In genomic region chr15:51126842-51127241, GRCh38 we compare ENCODE assay signal across 15 cellular contexts. TPM values are rescaled to one million over a fixed set of nuclear protein-coding genes. Genes with fewer than 3 reads are reported as not detected.
"Had no signal": no experiment of that assay in that cellular context is flagged by ENCODE, and none has a peak within 500 bp of the region (broad histone marks: within the 10 kb centered on the region; RNA-seq: fewer than 3 reads in every experiment).

No MANE protein-coding gene starts in this region.

- H3K27ac Mint-ChIP-seq: activated CD4-positive, alpha-beta memory T cell treated with anti-CD3 and anti-CD28 coated beads for 36 hours; activated CD4-positive, alpha-beta T cell treated with anti-CD3 and anti-CD28 coated beads for 36 hours had no signal

- H3K36me3 ChIP-seq: cardiac muscle cell, gastrocnemius medialis, heart right ventricle, lower lobe of right lung had no signal

- ATAC-seq: activated CD4-positive, alpha-beta T cell treated with anti-CD3 and anti-CD28 coated beads for 36 hours; activated T-cell treated with anti-CD3 and anti-CD28 coated beads, Interleukin-2, amount 50 U/mL, for 4 hours; gastrocnemius medialis; left colon had no signal

- H3K9me3 ChIP-seq: gastrocnemius medialis, lower lobe of right lung had no signal

- H3K4me3 ChIP-seq: cardiac muscle cell, gastrocnemius medialis, heart right ventricle, lower lobe of right lung had no signal

- H3K4me1 ChIP-seq: gastrocnemius medialis, lower lobe of right lung, parathyroid adenoma had no signal

- H3K27ac ChIP-seq: cardiac muscle cell, gastrocnemius medialis, heart right ventricle, lower lobe of right lung, parathyroid adenoma had no signal

- H3K27me3 ChIP-seq: cardiac muscle cell, heart right ventricle had no signal

- DNase-seq: activated CD4-positive, alpha-beta memory T cell treated with anti-CD3 and anti-CD28 coated beads for 36 hours; activated CD4-positive, alpha-beta T cell treated with anti-CD3 and anti-CD28 coated beads for 36 hours; activated effector memory CD4-positive, alpha-beta T cell treated with Interleukin-2 at 50 U/mL for 16 hours; activated naive CD4-positive, alpha-beta T cell treated with anti-CD3 and anti-CD28 coated beads, Interleukin-2, amount 50 U/mL, for 16 hours; activated T-cell treated with anti-CD3 and anti-CD28 coated beads, Interleukin-2, amount 50 U/mL, for 4 hours; gastrocnemius medialis; heart right ventricle; left colon; lower lobe of right lung; midbrain; stimulated activated CD4-positive, alpha-beta T cell treated with anti-CD3 and anti-CD28 coated beads, Interleukin-2, amount 100 ng/mL, for 24 hours; T-helper 9 cell had no signal

- H3K36me3 Mint-ChIP-seq: activated CD4-positive, alpha-beta memory T cell treated with anti-CD3 and anti-CD28 coated beads for 36 hours had no signal

- H3K4me3 Mint-ChIP-seq: activated CD4-positive, alpha-beta memory T cell treated with anti-CD3 and anti-CD28 coated beads for 36 hours; activated CD4-positive, alpha-beta T cell treated with anti-CD3 and anti-CD28 coated beads for 36 hours; activated T-cell treated with anti-CD3 and anti-CD28 coated beads, Interleukin-2, amount 50 U/mL, for 4 hours had no signal

- H3K4me1 Mint-ChIP-seq: activated CD4-positive, alpha-beta T cell treated with anti-CD3 and anti-CD28 coated beads for 36 hours had no signal

RNA-seq across cellular contexts. Expression of gene TNFAIP8L3, which starts 32.1 kb away (rescaled TPM):
- total RNA-seq: activated CD4-positive, alpha-beta T cell treated with anti-CD3 and anti-CD28 coated beads for 36 hours; cardiac muscle cell; epithelial cell of proximal tubule had no signal
- polyA plus RNA-seq: cardiac muscle cell had no signal
